In the genomic region with DNA sequence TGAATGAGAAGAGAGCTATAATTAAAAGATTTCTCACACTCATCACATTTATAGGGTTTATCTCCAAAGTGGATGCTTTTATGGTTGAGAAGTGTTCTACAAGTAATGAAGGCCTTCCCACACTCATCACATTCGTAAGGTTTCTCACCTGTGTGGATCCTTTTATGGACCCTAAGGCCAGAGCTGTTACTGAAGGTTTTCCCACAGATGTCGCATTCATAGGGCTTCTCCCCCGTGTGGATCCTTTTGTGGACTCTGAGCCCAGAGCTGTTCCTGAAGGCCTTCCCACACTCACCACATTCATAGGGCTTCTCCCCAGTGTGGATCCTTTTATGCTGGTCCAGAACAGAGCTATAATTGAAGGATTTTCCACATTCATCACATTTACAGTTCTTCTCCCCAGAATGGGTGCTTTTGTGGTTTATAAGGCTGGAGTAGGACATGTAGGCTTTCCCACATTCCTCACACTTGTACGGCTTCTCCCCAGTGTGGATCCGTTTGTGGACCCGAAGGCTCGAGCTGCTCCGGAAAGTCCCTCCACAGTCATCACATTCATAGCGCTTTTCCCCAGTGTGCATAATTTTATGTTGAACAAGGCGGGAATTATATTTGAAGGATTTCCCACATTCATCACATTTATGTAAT, we compare ENCODE assay signal across 18 cellular contexts. TPM values are rescaled to one million over a fixed set of nuclear protein-coding genes. Genes with fewer than 3 reads are reported as not detected.
DNase-seq lines count a peak whose midpoint lies in the region; ATAC-seq and TF ChIP-seq lines count a peak whose summit lies in the region.
"Had no signal": no experiment of that assay in that cellular context is flagged by ENCODE, and none has a peak within 500 bp of the region (broad histone marks: within the 10 kb centered on the region; RNA-seq: fewer than 3 reads in every experiment).

No MANE protein-coding gene starts in this region.

- POLR2A ChIA-PET in A673 (lab: Charles Lee; ENCODE audit: low non-redundant PET) = no interaction called here

- H3K4me1 ChIP-seq in A673 (ENCODE audit: insufficient read depth, low read length, poor library complexity, severe bottlenecking) = no peaks in the 10 kb centered on the region
- H3K4me1 ChIP-seq in GM23338 (ENCODE audit: insufficient read depth) = no peaks in the 10 kb centered on the region
- H3K4me1 ChIP-seq: BE2C, SJCRH30 had no signal

- H3K36me3 ChIP-seq in A673 (ENCODE audit: insufficient read depth, low read length, poor library complexity, severe bottlenecking) = peaks cover 68% of the 10 kb centered on the region
- peaks cover 50% of the 10 kb centered on the region for H3K36me3 ChIP-seq in GM23338 (ENCODE audit: insufficient read depth)

- BruUV-seq in A673 (replicated peaks; lab: Mats Ljungman, UMichigan) = TSS peak; percentile 7

- no peak overlapping the region for H3K27ac ChIP-seq in A673 (ENCODE audit: low read depth, low read length, poor library complexity, severe bottlenecking)
- no peak overlapping the region for H3K27ac ChIP-seq in GM23338 (ENCODE audit: low read depth)
- H3K27ac ChIP-seq: HL-60, SJCRH30 had no signal

- no peak overlapping the region for H3K4me2 ChIP-seq in GM23338

- no peak overlapping the region for H3K4me3 Mint-ChIP-seq in GM23338

- no peaks in the 10 kb centered on the region; the same call in 2 of the 3 replicates for H3K4me1 Mint-ChIP-seq in GM23338

- H3K9me3 Mint-ChIP-seq in GM23338 = peaks cover 77% of the 10 kb centered on the region

- no peak for TF ChIP-seq CTCF in A673 (conservative IDR thresholded peaks at IDR 0.05; ENCODE audit: low read depth, low read length)
- TF ChIP-seq CTCF in GM23338 (conservative IDR thresholded peaks at IDR 0.05; ENCODE audit: low read depth in 2 of 2) = no peak

- intact Hi-C loops in A673 (cut with micrococcal nuclease; ENCODE audit: unreplicated experiment) = no loop called here

- no peaks in the 10 kb centered on the region; the same call in 1 of the 2 replicates for H3F3A ChIP-seq in GM23338 (replicated peaks; ENCODE audit: low read depth)

- CTCF ChIA-PET in A673 (lab: Charles Lee) = no interaction called here

- peaks cover 10% of the 10 kb centered on the region for H4K20me1 ChIP-seq in GM23338 (replicated peaks; ENCODE audit: insufficient read depth)

- H3K27ac Mint-ChIP-seq in GM23338 = no peak overlapping the region

- no peak overlapping the region for H3K4me3 ChIP-seq in A673 (ENCODE audit: low read depth, low read length, poor library complexity, severe bottlenecking)
- H3K4me3 ChIP-seq in GM23338 = peak overlapping the region; percentile 26; the same call in 1 of the 2 replicates
- H3K4me3 ChIP-seq in iPS-18c (ENCODE audit: insufficient read depth, low read depth, low read length) = peak overlapping the region; percentile 31; the same call in 1 of the 2 replicates
- H3K4me3 ChIP-seq: SJCRH30 had no signal

- H3K79me2 ChIP-seq in GM23338 (replicated peaks; ENCODE audit: insufficient read depth) = peaks cover 22% of the 10 kb centered on the region

- H3K36me3 Mint-ChIP-seq in GM23338 (ENCODE audit: low read depth) = peaks cover 100% of the 10 kb centered on the region

- H3K27me3 ChIP-seq in A673 (replicated peaks; ENCODE audit: insufficient read depth, low read depth, low read length, poor library complexity) (no peaks in the 10 kb centered on the region), GM23338 (ENCODE audit: insufficient read depth) (peaks cover 4% of the 10 kb centered on the region; the same call in 1 of the 2 replicates)
- H3K27me3 ChIP-seq: BE2C, SJCRH30 had no signal

- no peak overlapping the region for H2AFZ ChIP-seq in GM23338

- ATAC-seq in GM23338 = no peak

- H3K9me3 ChIP-seq in A673 (ENCODE audit: low read depth, low read length, poor library complexity, severe bottlenecking) (peaks cover 75% of the 10 kb centered on the region), iPS-18c (ENCODE audit: control insufficient read depth, insufficient read depth, low read length) (peaks cover 36% of the 10 kb centered on the region)

- peaks cover 15% of the 10 kb centered on the region for H3K27me3 Mint-ChIP-seq in GM23338 (ENCODE audit: insufficient read depth, low read depth, poor library complexity)
- H3K27me3 Mint-ChIP-seq: CD4-positive, alpha-beta memory T cell had no signal

- H3K9me2 ChIP-seq in GM23338 (ENCODE audit: insufficient read depth) = peaks cover 4% of the 10 kb centered on the region; the same call in 1 of the 2 replicates

- DNase-seq in A673 (ENCODE audit: low spot score) (no peak), GM23338 (ENCODE audit: low spot score) (no peak), amniotic epithelial cell (ENCODE audit: low read depth) (peak; percentile 15), NK-92 (lab: John Stamatoyannopoulos, UW; ENCODE audit: unreplicated experiment) (no peak), NCI-H128 (lab: John Stamatoyannopoulos, UW; ENCODE audit: unreplicated experiment) (no peak), NCI-H2196 treated with DMSO at 0.1 percent for 48 hours (lab: John Stamatoyannopoulos, UW; ENCODE audit: unreplicated experiment) (no peak)
- no peak for DNase-seq in activated T-cell treated with anti-CD3 and anti-CD28 coated beads, Interleukin-2, amount 50 U/mL, for 1 hour
- DNase-seq: BE2C; CD4-positive, alpha-beta memory T cell; DMS53; NCI-H1105; NCI-H1694; NCI-H2081 treated with DMSO at 0.1 percent for 48 hours; SJCRH30 had no signal

TF ChIP-seq in GM23338, 12 proteins besides CTCF, POLR2A, EP300 and RAD21 (continues in another document):
- TF ChIP-seq STAT1 (IDR thresholded peaks at IDR 0.05; ENCODE audit: unreplicated experiment) (no peak), CREB1 (CRISPR knock-in tag; IDR thresholded peaks at IDR 0.05; ENCODE audit: low read depth) (no peak), EZH2 (IDR thresholded peaks at IDR 0.05; ENCODE audit: low read depth, unreplicated experiment) (no peak)
- TF ChIP-seq, protein P1, sequence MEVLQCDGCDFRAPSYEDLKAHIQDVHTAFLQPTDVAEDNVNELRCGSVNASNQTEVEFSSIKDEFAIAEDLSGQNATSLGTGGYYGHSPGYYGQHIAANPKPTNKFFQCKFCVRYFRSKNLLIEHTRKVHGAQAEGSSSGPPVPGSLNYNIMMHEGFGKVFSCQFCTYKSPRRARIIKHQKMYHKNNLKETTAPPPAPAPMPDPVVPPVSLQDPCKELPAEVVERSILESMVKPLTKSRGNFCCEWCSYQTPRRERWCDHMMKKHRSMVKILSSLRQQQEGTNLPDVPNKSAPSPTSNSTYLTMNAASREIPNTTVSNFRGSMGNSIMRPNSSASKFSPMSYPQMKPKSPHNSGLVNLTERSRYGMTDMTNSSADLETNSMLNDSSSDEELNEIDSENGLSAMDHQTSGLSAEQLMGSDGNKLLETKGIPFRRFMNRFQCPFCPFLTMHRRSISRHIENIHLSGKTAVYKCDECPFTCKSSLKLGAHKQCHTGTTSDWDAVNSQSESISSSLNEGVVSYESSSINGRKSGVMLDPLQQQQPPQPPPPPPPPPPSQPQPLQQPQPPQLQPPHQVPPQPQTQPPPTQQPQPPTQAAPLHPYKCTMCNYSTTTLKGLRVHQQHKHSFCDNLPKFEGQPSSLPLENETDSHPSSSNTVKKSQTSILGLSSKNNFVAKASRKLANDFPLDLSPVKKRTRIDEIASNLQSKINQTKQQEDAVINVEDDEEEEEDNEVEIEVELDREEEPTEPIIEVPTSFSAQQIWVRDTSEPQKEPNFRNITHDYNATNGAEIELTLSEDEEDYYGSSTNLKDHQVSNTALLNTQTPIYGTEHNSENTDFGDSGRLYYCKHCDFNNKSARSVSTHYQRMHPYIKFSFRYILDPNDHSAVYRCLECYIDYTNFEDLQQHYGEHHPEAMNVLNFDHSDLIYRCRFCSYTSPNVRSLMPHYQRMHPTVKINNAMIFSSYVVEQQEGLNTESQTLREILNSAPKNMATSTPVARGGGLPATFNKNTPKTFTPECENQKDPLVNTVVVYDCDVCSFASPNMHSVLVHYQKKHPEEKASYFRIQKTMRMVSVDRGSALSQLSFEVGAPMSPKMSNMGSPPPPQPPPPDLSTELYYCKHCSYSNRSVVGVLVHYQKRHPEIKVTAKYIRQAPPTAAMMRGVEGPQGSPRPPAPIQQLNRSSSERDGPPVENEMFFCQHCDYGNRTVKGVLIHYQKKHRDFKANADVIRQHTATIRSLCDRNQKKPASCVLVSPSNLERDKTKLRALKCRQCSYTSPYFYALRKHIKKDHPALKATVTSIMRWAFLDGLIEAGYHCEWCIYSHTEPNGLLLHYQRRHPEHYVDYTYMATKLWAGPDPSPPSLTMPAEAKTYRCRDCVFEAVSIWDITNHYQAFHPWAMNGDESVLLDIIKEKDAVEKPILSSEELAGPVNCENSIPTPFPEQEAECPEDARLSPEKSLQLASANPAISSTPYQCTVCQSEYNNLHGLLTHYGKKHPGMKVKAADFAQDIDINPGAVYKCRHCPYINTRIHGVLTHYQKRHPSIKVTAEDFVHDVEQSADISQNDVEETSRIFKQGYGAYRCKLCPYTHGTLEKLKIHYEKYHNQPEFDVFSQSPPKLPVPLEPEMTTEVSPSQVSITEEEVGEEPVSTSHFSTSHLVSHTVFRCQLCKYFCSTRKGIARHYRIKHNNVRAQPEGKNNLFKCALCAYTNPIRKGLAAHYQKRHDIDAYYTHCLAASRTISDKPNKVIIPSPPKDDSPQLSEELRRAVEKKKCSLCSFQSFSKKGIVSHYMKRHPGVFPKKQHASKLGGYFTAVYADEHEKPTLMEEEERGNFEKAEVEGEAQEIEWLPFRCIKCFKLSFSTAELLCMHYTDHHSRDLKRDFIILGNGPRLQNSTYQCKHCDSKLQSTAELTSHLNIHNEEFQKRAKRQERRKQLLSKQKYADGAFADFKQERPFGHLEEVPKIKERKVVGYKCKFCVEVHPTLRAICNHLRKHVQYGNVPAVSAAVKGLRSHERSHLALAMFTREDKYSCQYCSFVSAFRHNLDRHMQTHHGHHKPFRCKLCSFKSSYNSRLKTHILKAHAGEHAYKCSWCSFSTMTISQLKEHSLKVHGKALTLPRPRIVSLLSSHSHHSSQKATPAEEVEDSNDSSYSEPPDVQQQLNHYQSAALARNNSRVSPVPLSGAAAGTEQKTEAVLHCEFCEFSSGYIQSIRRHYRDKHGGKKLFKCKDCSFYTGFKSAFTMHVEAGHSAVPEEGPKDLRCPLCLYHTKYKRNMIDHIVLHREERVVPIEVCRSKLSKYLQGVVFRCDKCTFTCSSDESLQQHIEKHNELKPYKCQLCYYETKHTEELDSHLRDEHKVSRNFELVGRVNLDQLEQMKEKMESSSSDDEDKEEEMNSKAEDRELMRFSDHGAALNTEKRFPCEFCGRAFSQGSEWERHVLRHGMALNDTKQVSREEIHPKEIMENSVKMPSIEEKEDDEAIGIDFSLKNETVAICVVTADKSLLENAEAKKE (CRISPR knock-in tag; IDR thresholded peaks at IDR 0.05) = no peak

RNA-seq across cellular contexts. Expression of gene ZFP62, which starts 10.5 kb away (rescaled TPM):
- total RNA-seq in A673 (2021) = 28.2 and 28.7 TPM in 2 replicates
- 29.6 and 32.9 TPM in 2 replicates for total RNA-seq in GM23338 (2014; rRNA removed; shearing (Covaris generic))
- 33.2 and 33.7 TPM in 2 replicates for polyA plus RNA-seq in GM23338 (2016; fragmentation: Nextera tagmentation; extraction: Ambion mirVana)

RNA-seq across cellular contexts. Expression of gene MGAT1, which starts 48.0 kb away (rescaled TPM):
- 48.7 and 49.9 TPM in 2 replicates for total RNA-seq in A673 (2021)
- total RNA-seq in GM23338 (2014; rRNA removed; shearing (Covaris generic)) = 81.4 and 97.5 TPM in 2 replicates
- 23.6 and 23.7 TPM in 2 replicates for polyA plus RNA-seq in GM23338 (2016; fragmentation: Nextera tagmentation; extraction: Ambion mirVana)

RNA-seq across cellular contexts. Expression of gene BTNL8, which starts 48.4 kb away (rescaled TPM):
- total RNA-seq in A673 (2021) = not detected in 2 replicates
- total RNA-seq in GM23338 (2014; rRNA removed; shearing (Covaris generic)) = 0.85 TPM in 1 of 2 replicates, not detected in the other
- 0.23 TPM in 1 of 2 replicates, not detected in the other for polyA plus RNA-seq in GM23338 (2016; fragmentation: Nextera tagmentation; extraction: Ambion mirVana)
- total RNA-seq: CD4-positive, alpha-beta memory T cell; LHCN-M2; NCI-H460; SJCRH30 had no signal
- polyA plus RNA-seq: CD4-positive, alpha-beta memory T cell had no signal
